In genomic region chr1:225875044-225875822, GRCh38 we compare ENCODE assay signal across 15 cellular contexts. TPM values are rescaled to one million over a fixed set of nuclear protein-coding genes. Genes with fewer than 3 reads are reported as not detected.
DNase-seq lines count a peak whose midpoint lies in the region; ATAC-seq and TF ChIP-seq lines count a peak whose summit lies in the region.
"Had no signal": no experiment of that assay in that cellular context is flagged by ENCODE, and none has a peak within 500 bp of the region (broad histone marks: within the 10 kb centered on the region; RNA-seq: fewer than 3 reads in every experiment).

No MANE protein-coding gene starts in this region.

- no peak overlapping the region for H3K4me3 ChIP-seq in Caco-2 (ENCODE audit: low read depth, low read length)
- no peak overlapping the region for H3K4me3 ChIP-seq in mucosa of rectum (ENCODE audit: low read length in 2 of 2)
- H3K4me3 ChIP-seq: uterus had no signal

- in situ Hi-C loops in T47D (cut with HindIII; ENCODE audit: low pct_unique_long_range_greater_than_20kb, low sequenced_read_pairs) (no loop called here), GM13976 (cut with MboI; ENCODE audit: low sequenced_read_pairs, unreplicated experiment) (no loop called here)

- H3K4me1 ChIP-seq in Caco-2: peaks cover 33% of the 10 kb centered on the region
- H3K4me1 ChIP-seq in mucosa of rectum (ENCODE audit: control insufficient read depth in 2 of 2, insufficient read depth in 2 of 2, low read length in 2 of 2): peaks cover 44 to 52% of the 10 kb centered on the region in 2 donors

- ATAC-seq in natural killer cell treated with Interleukin-12 subunit alpha and Interleukin-12 subunit beta and Interleukin-15 and Interleukin-18, amount 100 ng/mL, for 72 hours: no peak
- ATAC-seq: HepG2 had no signal

- intact Hi-C loops in Caco-2 (cut with micrococcal nuclease; ENCODE audit: unreplicated experiment): no loop called here

- peak overlapping the region; percentile 44 for H3K4me3 Mint-ChIP-seq in Caco-2 (ENCODE audit: unreplicated experiment)
- H3K4me3 Mint-ChIP-seq in natural killer cell treated with Interleukin-12 subunit alpha and Interleukin-12 subunit beta and Interleukin-15 and Interleukin-18, amount 100 ng/mL, for 72 hours: no peak overlapping the region
- H3K4me3 Mint-ChIP-seq: naive B cell had no signal

- peak overlapping the region; percentile 29 to 94 for H3K9ac ChIP-seq in mucosa of rectum (ENCODE audit: low read depth in 1 of 2, low read length in 2 of 2)

- H3K9me3 Mint-ChIP-seq in Caco-2 (ENCODE audit: unreplicated experiment): no peaks in the 10 kb centered on the region
- no peaks in the 10 kb centered on the region for H3K9me3 Mint-ChIP-seq in natural killer cell treated with Interleukin-12 subunit alpha and Interleukin-12 subunit beta and Interleukin-15 and Interleukin-18, amount 100 ng/mL, for 72 hours
- H3K9me3 Mint-ChIP-seq: naive B cell had no signal

- TF ChIP-seq CTCF in Caco-2 (IDR thresholded peaks at IDR 0.05; ENCODE audit: insufficient read depth in 1 of 2, low read depth in 1 of 2, low read length in 1 of 2, severe bottlenecking in 1 of 2, unreplicated experiment in 1 of 2): no peak
- TF ChIP-seq CTCF in GM13976 (IDR thresholded peaks at IDR 0.05; ENCODE audit: borderline replicate concordance, control extremely low read depth, extremely low read depth, insufficient read depth, missing control alignments): no peak

- no peaks in the 10 kb centered on the region for H3K27me3 ChIP-seq in Caco-2 (replicated peaks; ENCODE audit: control insufficient read depth, insufficient read depth, low read length)
- no peaks in the 10 kb centered on the region for H3K27me3 ChIP-seq in mucosa of rectum (ENCODE audit: control insufficient read depth in 2 of 2, insufficient read depth in 2 of 2, low read length in 2 of 2)
- H3K27me3 ChIP-seq: uterus had no signal

- H3K9me3 ChIP-seq in Caco-2: no peaks in the 10 kb centered on the region
- no peaks in the 10 kb centered on the region for H3K9me3 ChIP-seq in mucosa of rectum (ENCODE audit: control insufficient read depth in 2 of 2, low read length in 2 of 2)
- H3K9me3 ChIP-seq: uterus had no signal

- peaks cover 23% of the 10 kb centered on the region for H3K4me1 Mint-ChIP-seq in Caco-2 (ENCODE audit: low read depth, unreplicated experiment)
- peaks cover 29 to 31% of the 10 kb centered on the region in 2 donors for H3K4me1 Mint-ChIP-seq in natural killer cell treated with Interleukin-12 subunit alpha and Interleukin-12 subunit beta and Interleukin-15 and Interleukin-18, amount 100 ng/mL, for 72 hours (ENCODE audit: low read depth in 2 of 2)

- CTCF ChIA-PET in Caco-2 (lab: Charles Lee): interaction anchor here (0.6 to 1.0 kb wide), 3 partner anchors 49 to 226 kb away, joined by 3 read pairs; partner anchors contain the start of gene PYCR2

- peak overlapping the region; percentile 91 for H3K27ac Mint-ChIP-seq in Caco-2 (ENCODE audit: unreplicated experiment)
- H3K27ac Mint-ChIP-seq in natural killer cell treated with Interleukin-12 subunit alpha and Interleukin-12 subunit beta and Interleukin-15 and Interleukin-18, amount 100 ng/mL, for 72 hours: no peak overlapping the region

- peaks cover 62% of the 10 kb centered on the region for H3K36me3 Mint-ChIP-seq in Caco-2 (ENCODE audit: insufficient read depth, unreplicated experiment)
- no peaks in the 10 kb centered on the region for H3K36me3 Mint-ChIP-seq in natural killer cell treated with Interleukin-12 subunit alpha and Interleukin-12 subunit beta and Interleukin-15 and Interleukin-18, amount 100 ng/mL, for 72 hours

- no TSS peak for BruUV-seq in Caco-2 (replicated peaks; lab: Mats Ljungman, UMichigan)

- peak; percentile 77 to 79 for DNase-seq in Caco-2
- peak; percentile 49 for DNase-seq in HT1080 (ENCODE audit: low read depth)
- peak; percentile 82 to 97 for DNase-seq in T47D (ENCODE audit: low read depth in 1 of 2, low spot score in 1 of 2)
- DNase-seq in hepatic stellate cell (ENCODE audit: low spot score): no peak
- DNase-seq in GM13976 (ENCODE audit: low spot score): no peak
- no peak for DNase-seq in natural killer cell treated with Interleukin-12 subunit alpha and Interleukin-12 subunit beta and Interleukin-15 and Interleukin-18, amount 100 ng/mL, for 72 hours (ENCODE audit: low spot score)
- no peak for DNase-seq in NCI-H1092 (lab: John Stamatoyannopoulos, UW)
- DNase-seq: activated CD4-positive, alpha-beta T cell treated with anti-CD3 and anti-CD28 coated beads for 1 hour; DND-41; foreskin melanocyte; naive B cell; stimulated activated CD4-positive, alpha-beta T cell treated with anti-CD3 and anti-CD28 coated beads, Interleukin-4, amount 100 ng/mL, for 1 hour; uterus had no signal

- H3K36me3 ChIP-seq in Caco-2 (ENCODE audit: control insufficient read depth, insufficient read depth, low read length): peaks cover 5% of the 10 kb centered on the region; the same call in 1 of the 2 replicates
- H3K36me3 ChIP-seq in mucosa of rectum (ENCODE audit: control insufficient read depth in 2 of 2, insufficient read depth in 2 of 2, low read length in 2 of 2): peaks cover 36 to 41% of the 10 kb centered on the region in 2 donors
- H3K36me3 ChIP-seq: uterus had no signal

- POLR2A ChIA-PET in Caco-2 (lab: Charles Lee): interaction anchor here (0.7 kb wide), 2 partner anchors 52 to 1416 kb away, joined by 6 to 17 read pairs; no protein-coding TSS in a partner anchor

- H3K27me3 Mint-ChIP-seq in Caco-2 (ENCODE audit: insufficient read depth, unreplicated experiment): no peaks in the 10 kb centered on the region
- H3K27me3 Mint-ChIP-seq in natural killer cell treated with Interleukin-12 subunit alpha and Interleukin-12 subunit beta and Interleukin-15 and Interleukin-18, amount 100 ng/mL, for 72 hours: no peaks in the 10 kb centered on the region
- H3K27me3 Mint-ChIP-seq: naive B cell had no signal

- peak overlapping the region; percentile 85 to 90 for H3K27ac ChIP-seq in mucosa of rectum (ENCODE audit: low read depth in 2 of 2, low read length in 2 of 2)
- H3K27ac ChIP-seq: uterus had no signal

RNA-seq across cellular contexts. Expression of gene TMEM63A, which starts 6.9 kb away (rescaled TPM):
- 93.9 and 116 TPM in 2 replicates for total RNA-seq in Caco-2 (2022)
- 5.1 and 7.8 TPM in 2 replicates for total RNA-seq in HT1080 (2014; rRNA removed; shearing (Covaris generic))
- 4.6 and 4.9 TPM in 2 replicates for polyA plus RNA-seq in HT1080 (2015; cell fraction: cytosol; rRNA removed)
- 67.9 and 68.5 TPM in 2 replicates for polyA plus RNA-seq in HT1080 (2015; cell fraction: nucleus; rRNA removed)
- total RNA-seq in natural killer cell treated with Interleukin-12 subunit alpha and Interleukin-12 subunit beta and Interleukin-15 and Interleukin-18, amount 100 ng/mL, for 72 hours: 10 to 100 TPM; 42.7 to 53.6 TPM

RNA-seq across cellular contexts. Expression of gene LEFTY1, which starts 13.7 kb away (rescaled TPM):
- not detected in 2 replicates for total RNA-seq in Caco-2 (2022)
- not detected in 2 replicates for total RNA-seq in HT1080 (2014; rRNA removed; shearing (Covaris generic))
- not detected in 2 replicates for polyA plus RNA-seq in HT1080 (2015; cell fraction: cytosol; rRNA removed)
- not detected in 2 replicates for polyA plus RNA-seq in HT1080 (2015; cell fraction: nucleus; rRNA removed)
- not detected for total RNA-seq in natural killer cell treated with Interleukin-12 subunit alpha and Interleukin-12 subunit beta and Interleukin-15 and Interleukin-18, amount 100 ng/mL, for 72 hours

RNA-seq across cellular contexts. Expression of gene PYCR2, which starts 48.8 kb away (rescaled TPM):
- 69.7 and 73.7 TPM in 2 replicates for total RNA-seq in Caco-2 (2022)
- total RNA-seq in HT1080 (2014; rRNA removed; shearing (Covaris generic)): 64.1 and 65.9 TPM in 2 replicates
- polyA plus RNA-seq in HT1080 (2015; cell fraction: cytosol; rRNA removed): 105 and 117 TPM in 2 replicates
- 152 and 167 TPM in 2 replicates for polyA plus RNA-seq in HT1080 (2015; cell fraction: nucleus; rRNA removed)
- 100 to 1,000 TPM; 102 to 127 TPM for total RNA-seq in natural killer cell treated with Interleukin-12 subunit alpha and Interleukin-12 subunit beta and Interleukin-15 and Interleukin-18, amount 100 ng/mL, for 72 hours

Comparison
In these comparisons a context has a peak if more than half of its experiments do, and no peak if none do; other contexts are left out.
1. DNase-seq: peak in Caco-2 (2 of 2), HT1080 (single experiment) and T47D (2 of 2); none in hepatic stellate cell (single experiment), GM13976 (single experiment), natural killer cell treated with Interleukin-12 subunit alpha and Interleukin-12 subunit beta and Interleukin-15 and Interleukin-18, amount 100 ng/mL, for 72 hours (single experiment) and NCI-H1092 (single experiment).